ENCODE assay signal across 8 cellular contexts in the genomic region with DNA sequence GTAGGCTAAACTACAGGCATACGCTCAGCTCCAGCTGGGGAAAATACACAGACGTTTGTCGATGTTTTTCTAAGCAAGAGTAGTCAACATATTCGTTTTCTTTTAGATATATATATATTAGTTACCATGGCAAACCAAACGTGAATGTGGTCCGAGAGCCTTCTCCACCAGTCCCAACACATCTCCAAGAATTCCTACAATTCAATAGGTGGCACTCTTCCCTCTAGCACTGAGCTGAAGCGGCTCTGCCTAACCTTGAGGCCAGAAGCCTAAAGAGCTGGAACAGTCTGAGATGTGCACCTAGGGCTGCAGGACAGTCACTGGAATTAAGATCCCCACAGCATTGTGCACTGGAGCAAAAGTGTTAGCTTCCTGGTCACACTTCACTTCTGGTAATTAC.
DNase-seq lines count a peak whose midpoint lies in the region; ATAC-seq and TF ChIP-seq lines count a peak whose summit lies in the region.

No MANE protein-coding gene starts in this region.

- no peaks in the 10 kb centered on the region for H3K27me3 ChIP-seq in adrenal gland

- no peak overlapping the region for H3K4me3 ChIP-seq in adrenal gland

- 21 to 52% (median 46%) methylated on average over 7 of the region's 7 CpGs for WGBS in adrenal gland, 4 donors

- peak; percentile 52 for ATAC-seq in left colon
- ATAC-seq in activated CD4-positive, CD25-positive, alpha-beta regulatory T cell treated with anti-CD3 and anti-CD28 coated beads, Interleukin-2, amount 50 U/mL, for 24 hours = no peak

- DNase-seq in AG08395 (ENCODE audit: low spot score) (peak; percentile 10), HuH-7 (ENCODE audit: low spot score) (peak; percentile 39), adrenal gland (peak; percentile 42 to 76 (median 56)), left colon (peak in 1 of 2 donors; percentile 3), CD1c-positive myeloid dendritic cell (ENCODE audit: extremely low spot score) (no peak), OCI-M1 (lab: John Stamatoyannopoulos, UW) (no peak)
- DNase-seq in stimulated activated CD4-positive, alpha-beta T cell treated with anti-CD3 and anti-CD28 coated beads, Interleukin-1b, Interleukin-23, amount 100 ng/mL, for 48 hours = no peak

- TF ChIP-seq CTCF in adrenal gland (IDR thresholded peaks at IDR 0.05) = peak in 5 of 6 experiments; percentile 37 to 53 (median 44)

- no peaks in the 10 kb centered on the region for H3K4me1 ChIP-seq in adrenal gland (replicated peaks in 1 of 2)

- no peak for TF ChIP-seq POLR2A in adrenal gland (IDR thresholded peaks at IDR 0.05)

- no peak overlapping the region for H3K27ac ChIP-seq in adrenal gland

- no peaks in the 10 kb centered on the region for H3K36me3 ChIP-seq in adrenal gland (replicated peaks in 1 of 2)

- intact Hi-C loops in adrenal gland (cut with DNase I) (no loop called here), left colon (cut with DNase I, micrococcal nuclease) (no loop called here)

- H3K9me3 ChIP-seq in adrenal gland (replicated peaks in 1 of 3) = no peaks in the 10 kb centered on the region

Comparison
In these comparisons a context has a peak if more than half of its experiments do, and no peak if none do; other contexts are left out.
1. DNase-seq: peak in AG08395 (single experiment), HuH-7 (single experiment) and adrenal gland (7 of 7); none in stimulated activated CD4-positive, alpha-beta T cell treated with anti-CD3 and anti-CD28 coated beads, Interleukin-1b, Interleukin-23, amount 100 ng/mL, for 48 hours (single experiment), CD1c-positive myeloid dendritic cell (single experiment) and OCI-M1 (single experiment).